ENCODE assay signal across 15 cellular contexts in the genomic region with DNA sequence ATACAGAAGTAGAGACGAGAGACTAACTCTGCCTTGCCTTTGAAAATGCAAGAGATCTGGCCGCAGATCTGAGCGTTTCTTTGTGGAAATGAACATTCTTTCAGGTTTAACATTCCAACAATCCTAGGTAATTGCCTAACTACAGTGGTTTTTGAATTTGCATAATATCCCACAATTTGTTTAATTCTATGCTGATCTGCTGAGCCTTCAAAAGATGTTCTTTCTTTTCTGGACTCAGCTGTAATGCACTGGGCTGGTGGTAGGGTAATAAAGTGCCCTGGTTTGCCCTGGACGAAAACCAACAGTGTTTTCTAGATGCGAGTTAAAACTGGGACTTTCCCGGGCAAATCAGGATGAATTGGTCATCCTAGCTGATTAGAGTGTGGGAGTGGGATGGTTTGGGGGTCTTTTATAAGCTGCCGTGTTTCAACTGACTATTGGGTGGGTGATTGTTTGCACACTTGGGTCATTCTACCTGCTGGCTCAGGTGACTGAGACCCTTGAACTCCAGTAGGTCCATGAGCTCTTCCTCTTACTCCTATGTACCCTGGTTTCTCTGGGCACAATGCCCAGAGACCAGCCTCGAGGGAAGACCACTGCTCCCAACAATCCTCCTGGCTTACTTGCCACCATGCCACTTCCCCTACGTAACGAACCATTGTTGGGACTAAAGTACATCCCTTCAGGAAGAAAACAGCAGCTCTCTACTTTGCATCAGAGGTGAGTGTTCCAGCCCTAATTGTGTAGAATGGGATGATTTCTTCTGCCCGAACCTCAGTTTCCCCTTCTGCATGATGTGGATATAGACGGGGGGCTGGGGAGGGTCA. TPM values are rescaled to one million over a fixed set of nuclear protein-coding genes. Genes with fewer than 3 reads are reported as not detected.
DNase-seq lines count a peak whose midpoint lies in the region; TF ChIP-seq lines count a peak whose summit lies in the region.
"Had no signal": no experiment of that assay in that cellular context is flagged by ENCODE, and none has a peak within 500 bp of the region (broad histone marks: within the 10 kb centered on the region; RNA-seq: fewer than 3 reads in every experiment).

No MANE protein-coding gene starts in this region.

- no peak overlapping the region for H2BK12ac ChIP-seq in neuronal stem cell (ENCODE audit: low read length)

- H2AFZ ChIP-seq in neuronal stem cell (ENCODE audit: low read length), result no peak overlapping the region

- H3K36me3 ChIP-seq in Caco-2 (ENCODE audit: control insufficient read depth, insufficient read depth, low read length), result no peaks in the 10 kb centered on the region
- H3K36me3 ChIP-seq in neuronal stem cell (replicated peaks in 1 of 2; ENCODE audit: control insufficient read depth in 2 of 2, insufficient read depth in 2 of 2, low read length in 2 of 2), result no peaks in the 10 kb centered on the region
- H3K36me3 ChIP-seq: left lung had no signal

- BruUV-seq in Caco-2 (replicated peaks; lab: Mats Ljungman, UMichigan), result no TSS peak

- no peak overlapping the region for H4K91ac ChIP-seq in neuronal stem cell (ENCODE audit: low read depth, low read length, poor library complexity)

- no peaks in the 10 kb centered on the region for H3K27me3 ChIP-seq in Caco-2 (replicated peaks; ENCODE audit: control insufficient read depth, insufficient read depth, low read length)
- H3K27me3 ChIP-seq in neuronal stem cell (ENCODE audit: control insufficient read depth in 3 of 3, insufficient read depth in 3 of 3, low read depth in 1 of 3, low read length in 3 of 3), result peaks cover 0 to 32% (median 2%) of the 10 kb centered on the region in 3 experiments

- H3K27ac Mint-ChIP-seq in Caco-2 (ENCODE audit: unreplicated experiment) (peak overlapping the region; percentile 59), nephron (peak overlapping the region; percentile 92 to 99 (median 93))
- H3K27ac Mint-ChIP-seq: activated naive CD8-positive, alpha-beta T cell had no signal

- H3K9me3 ChIP-seq in Caco-2, result no peaks in the 10 kb centered on the region
- peaks cover 0 to 9% of the 10 kb centered on the region in 2 donors for H3K9me3 ChIP-seq in neuronal stem cell (replicated peaks in 1 of 2; ENCODE audit: control insufficient read depth in 2 of 2, insufficient read depth in 1 of 2, low read depth in 1 of 2, low read length in 2 of 2)
- H3K9me3 ChIP-seq: left lung had no signal

- no peak overlapping the region for H2BK5ac ChIP-seq in neuronal stem cell (ENCODE audit: low read length)

- H3K36me3 Mint-ChIP-seq in Caco-2 (ENCODE audit: insufficient read depth, unreplicated experiment) (no peaks in the 10 kb centered on the region), nephron (ENCODE audit: low read depth) (no peaks in the 10 kb centered on the region)
- H3K36me3 Mint-ChIP-seq: activated naive CD8-positive, alpha-beta T cell had no signal

- no peak overlapping the region for H3K4me2 ChIP-seq in neuronal stem cell (ENCODE audit: insufficient read depth, low read length, poor library complexity, severe bottlenecking)
- H3K4me2 ChIP-seq: KMS-11 had no signal

- H3K14ac ChIP-seq in neuronal stem cell (ENCODE audit: low read length), result no peak overlapping the region

- H3K27me3 Mint-ChIP-seq in Caco-2 (ENCODE audit: insufficient read depth, unreplicated experiment) (no peaks in the 10 kb centered on the region), nephron (ENCODE audit: low read depth) (peaks cover 86% of the 10 kb centered on the region)
- H3K27me3 Mint-ChIP-seq: activated naive CD8-positive, alpha-beta T cell had no signal

- no peak overlapping the region for H3K9ac ChIP-seq in neuronal stem cell (ENCODE audit: low read depth, low read length, poor library complexity)
- H3K9ac ChIP-seq: KMS-11 had no signal

- DNase-seq in Caco-2 (no peak), RPMI7951 (ENCODE audit: low read depth) (peak; percentile 75), epithelial cell of prostate (ENCODE audit: low read depth, low spot score) (no peak), NCI-H1092 treated with DMSO at 0.1 percent for 48 hours (lab: John Stamatoyannopoulos, UW) (no peak), neuronal stem cell (ENCODE audit: low spot score) (no peak)
- DNase-seq in activated CD4-positive, alpha-beta T cell treated with anti-CD3 and anti-CD28 coated beads for 4 hours, result no peak
- DNase-seq in activated CD4-positive, alpha-beta T cell treated with anti-CD3 and anti-CD28 coated beads, Interleukin-2, amount 50 U/mL, for 48 hours, result no peak
- DNase-seq: activated CD4-positive, CD25-positive, alpha-beta regulatory T cell; effector CD4-positive, alpha-beta T cell; NCI-H2081; stimulated activated CD4-positive, alpha-beta T cell treated with anti-CD3 and anti-CD28 coated beads, Interleukin-15, amount 100 ng/mL, for 24 hours had no signal

- H3K4ac ChIP-seq in neuronal stem cell (ENCODE audit: low read length), result no peak overlapping the region

- CTCF ChIA-PET in Caco-2 (lab: Charles Lee), result interaction anchor here (0.6 to 0.8 kb wide), 3 partner anchors 9 to 70 kb away, joined by 3 read pairs; no protein-coding TSS in a partner anchor

- WGBS in neuronal stem cell (ENCODE audit: extremely low coverage in 2 of 2, insufficient read length in 2 of 2, insufficient replicate concordance in 1 of 2), 2 donors, result no CpG with 5 or more reads among the region's 12 CpGs

- no peak overlapping the region for H2BK120ac ChIP-seq in neuronal stem cell (ENCODE audit: low read depth, low read length)

- H3K18ac ChIP-seq in neuronal stem cell (ENCODE audit: low read length), result no peak overlapping the region

- intact Hi-C loops in Caco-2 (cut with micrococcal nuclease; ENCODE audit: unreplicated experiment), result loop anchor here (2.0 kb wide), 1 partner anchor 43 kb away; no protein-coding TSS in a partner anchor

- H3K4me1 Mint-ChIP-seq in Caco-2 (ENCODE audit: low read depth, unreplicated experiment) (peaks cover 20% of the 10 kb centered on the region), nephron (peaks cover 37% of the 10 kb centered on the region)

- no peaks in the 10 kb centered on the region for H3K79me1 ChIP-seq in neuronal stem cell (ENCODE audit: low read depth, low read length)

- H3K4me3 ChIP-seq in Caco-2 (ENCODE audit: low read depth, low read length) (no peak overlapping the region), neuronal stem cell (ENCODE audit: low read length in 2 of 2) (no peak overlapping the region)
- H3K4me3 ChIP-seq: left lung had no signal

- H3K9me3 Mint-ChIP-seq in Caco-2 (ENCODE audit: unreplicated experiment), result no peaks in the 10 kb centered on the region
- H3K9me3 Mint-ChIP-seq in nephron, result no peaks in the 10 kb centered on the region

- no peak for TF ChIP-seq CTCF in Caco-2 (IDR thresholded peaks at IDR 0.05; ENCODE audit: insufficient read depth in 1 of 2, low read depth in 1 of 2, low read length in 1 of 2, severe bottlenecking in 1 of 2, unreplicated experiment in 1 of 2)
- no peak for TF ChIP-seq CTCF in nephron (IDR thresholded peaks at IDR 0.05; ENCODE audit: unreplicated experiment in 3 of 3)

- no peak overlapping the region for H4K8ac ChIP-seq in neuronal stem cell (ENCODE audit: low read depth, low read length)

- H3K23ac ChIP-seq in neuronal stem cell (ENCODE audit: low read depth, low read length, poor library complexity), result no peak overlapping the region

- H3K4me3 Mint-ChIP-seq in Caco-2 (ENCODE audit: unreplicated experiment) (no peak overlapping the region), nephron (peak overlapping the region in 1 of 3 experiments; percentile 64)
- H3K4me3 Mint-ChIP-seq: activated naive CD8-positive, alpha-beta T cell had no signal

- H3K4me1 ChIP-seq in Caco-2, result peaks cover 25% of the 10 kb centered on the region
- H3K4me1 ChIP-seq in neuronal stem cell (ENCODE audit: control insufficient read depth in 2 of 2, insufficient read depth in 1 of 2, low read depth in 1 of 2, low read length in 2 of 2), result peaks cover 3 to 5% of the 10 kb centered on the region in 2 donors

- no peak overlapping the region for H2BK15ac ChIP-seq in neuronal stem cell (ENCODE audit: low read length)

- H3K27ac ChIP-seq in epithelial cell of prostate (peak overlapping the region; percentile 95), neuronal stem cell (replicated peaks; ENCODE audit: low read length) (no peak overlapping the region)
- H3K27ac ChIP-seq: KMS-11 had no signal

- no peak overlapping the region for H2AK5ac ChIP-seq in neuronal stem cell (ENCODE audit: low read depth, low read length)

- POLR2A ChIA-PET in Caco-2 (lab: Charles Lee), result no interaction called here

RNA-seq across cellular contexts. Expression of a gene that starts 3.4 kb away (rescaled TPM):
- total RNA-seq in Caco-2 (2022), result 7.5 and 7.7 TPM in 2 replicates
- total RNA-seq in RPMI7951 (2014; rRNA removed; shearing (Covaris generic)), result 5.4 and 12.6 TPM in 2 replicates
- polyA plus RNA-seq in neuronal stem cell (2013, experiment 1 of 2), result 10.1 TPM
- polyA plus RNA-seq in neuronal stem cell (2013, experiment 2 of 2), result 11.5 TPM
